11 cellular contexts compared by ENCODE assay signal in the genomic region with DNA sequence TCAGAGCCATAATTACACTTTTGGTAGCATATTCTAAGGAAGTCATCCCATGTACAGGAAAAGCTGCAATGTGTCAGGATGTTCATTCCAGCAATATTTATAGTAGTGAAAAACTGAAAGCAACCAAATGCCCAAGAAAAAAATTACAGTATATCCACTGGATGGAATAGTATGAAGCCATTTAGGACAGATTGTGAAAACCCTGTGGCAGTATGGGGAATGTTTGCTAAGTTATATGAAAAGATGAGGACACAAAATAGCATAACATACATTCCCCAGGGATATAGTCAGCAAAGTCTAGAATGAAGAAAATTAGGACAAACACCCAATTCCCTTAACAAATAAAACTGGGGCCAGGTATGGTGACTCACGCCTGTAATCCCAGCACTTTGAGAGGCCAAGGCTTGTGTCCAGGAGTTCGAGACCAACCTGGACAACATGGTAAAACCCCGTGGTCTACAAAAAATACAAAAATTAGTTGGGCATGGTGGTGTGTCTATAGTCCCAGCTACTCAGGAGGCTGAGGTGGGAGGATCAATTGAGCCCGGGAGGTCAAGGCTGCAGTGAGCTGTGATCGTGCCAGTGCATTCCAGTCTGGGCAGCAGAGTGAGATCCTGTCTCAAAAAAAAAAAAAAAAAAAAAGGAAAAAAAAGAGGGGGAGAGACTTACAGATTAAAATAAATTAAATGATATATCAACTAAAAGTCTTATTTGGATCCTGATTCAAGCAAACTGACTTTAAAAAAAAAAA. TPM values are rescaled to one million over a fixed set of nuclear protein-coding genes. Genes with fewer than 3 reads are reported as not detected.
DNase-seq lines count a peak whose midpoint lies in the region; ATAC-seq and TF ChIP-seq lines count a peak whose summit lies in the region.
"Had no signal": no experiment of that assay in that cellular context is flagged by ENCODE, and none has a peak within 500 bp of the region (broad histone marks: within the 10 kb centered on the region; RNA-seq: fewer than 3 reads in every experiment).

No MANE protein-coding gene starts in this region.

- H3K27ac ChIP-seq in PC-3 (ENCODE audit: low read length) (peak overlapping the region; percentile 72), epithelial cell of prostate (peak overlapping the region; percentile 82)

- intact Hi-C loops in Calu3 (cut with micrococcal nuclease; ENCODE audit: unreplicated experiment) (loop anchor here (1.0 to 10.0 kb wide), 13 partner anchors 19 to 487 kb away; partner anchors contain the start of genes CDC6, PSMD3, STARD3 and TOP2A), PC-3 (cut with micrococcal nuclease) (no loop called here)

- CTCF ChIA-PET in Calu3 (lab: Charles Lee) (interaction anchor here (0.6 to 109.6 kb wide), 52 partner anchors 3 to 765 kb away, joined by 3 to 8195 read pairs (median 10); partner anchors contain the start of genes CSF3, ERBB2, GRB7 and GSDMA), PC-3 (lab: Charles Lee) (no interaction called here)

- peak overlapping the region; percentile 74 for H3K4me3 Mint-ChIP-seq in Calu3 (ENCODE audit: low read depth, unreplicated experiment)

- peak overlapping the region; percentile 97 for H3K4me2 ChIP-seq in PC-3 (ENCODE audit: low read length)

- H3K4me3 ChIP-seq in PC-3 (ENCODE audit: low read length) (peak overlapping the region; percentile 22; the same call in 1 of the 2 replicates), retinal pigment epithelial cell (ENCODE audit: low read length) (no peak overlapping the region)

- H3K9me3 ChIP-seq in PC-3 (ENCODE audit: low read length) = no peaks in the 10 kb centered on the region

- peaks cover 17% of the 10 kb centered on the region for H3K27me3 Mint-ChIP-seq in Calu3 (ENCODE audit: unreplicated experiment)
- H3K27me3 Mint-ChIP-seq: naive B cell had no signal

- H3K27me3 ChIP-seq in PC-3 (ENCODE audit: low read length) = no peaks in the 10 kb centered on the region

- H3K4me1 Mint-ChIP-seq in Calu3 (ENCODE audit: low read depth, unreplicated experiment) = peaks cover 50% of the 10 kb centered on the region

- BruUV-seq in Calu3 (replicated peaks; lab: Mats Ljungman, UMichigan) = no TSS peak
- no TSS peak for BruUV-seq in PC-3 (replicated peaks; lab: Mats Ljungman, UMichigan)

- no peaks in the 10 kb centered on the region for H3K9me2 ChIP-seq in PC-3 (replicated peaks; ENCODE audit: low read length)

- peak; percentile 94 for DNase-seq in Calu3
- DNase-seq in PC-3 = peak; percentile 80
- DNase-seq in epithelial cell of prostate (ENCODE audit: low read depth, low spot score) = no peak
- peak; percentile 37 for DNase-seq in retinal pigment epithelial cell (ENCODE audit: low read depth)
- DNase-seq in amygdala (lab: John Stamatoyannopoulos, UW) = no peak
- DNase-seq in GM20000 (ENCODE audit: low spot score) = no peak
- no peak for DNase-seq in T-helper 9 cell
- DNase-seq: activated T-cell treated with anti-CD3 and anti-CD28 coated beads for 4 hours, naive B cell, NCI-H1694 treated with DMSO at 0.1 percent for 48 hours had no signal

- POLR2A ChIA-PET in PC-3 (lab: Charles Lee; ENCODE audit: unreplicated experiment) = interaction anchor here (0.6 kb wide), 1 partner anchor 730 kb away, joined by 3 read pairs; the partner anchor contains the start of gene RPL19

- H3K36me3 Mint-ChIP-seq in Calu3 (ENCODE audit: insufficient read depth, unreplicated experiment) = peaks cover 49% of the 10 kb centered on the region
- H3K36me3 Mint-ChIP-seq: naive B cell had no signal

- no peak for TF ChIP-seq CTCF in Calu3 (IDR thresholded peaks at IDR 0.05; ENCODE audit: unreplicated experiment)
- no peak for TF ChIP-seq CTCF in PC-3 (conservative IDR thresholded peaks at IDR 0.05; ENCODE audit: low read depth, low read length)
- no peak for TF ChIP-seq CTCF in retinal pigment epithelial cell (conservative IDR thresholded peaks at IDR 0.05; ENCODE audit: low read depth, low read length)
- no peak for TF ChIP-seq CTCF in GM20000 (IDR thresholded peaks at IDR 0.05; ENCODE audit: extremely low read depth, missing control alignments)

- H3F3A ChIP-seq in PC-3 (ENCODE audit: low read length, unreplicated experiment) = peaks cover 4% of the 10 kb centered on the region

- H3K4me1 ChIP-seq in PC-3 (ENCODE audit: insufficient read depth, low read length) = peaks cover 33% of the 10 kb centered on the region

- H3K27ac Mint-ChIP-seq in Calu3 (ENCODE audit: unreplicated experiment) = peak overlapping the region; percentile 66

- no peak overlapping the region for H3K9ac ChIP-seq in PC-3 (ENCODE audit: low read length)

- ATAC-seq in PC-3 (peak; percentile 52), HG03175 (IDR thresholded peaks at IDR 0.05; ENCODE audit: unreplicated experiment) (no peak)

- no peaks in the 10 kb centered on the region for H4K20me1 ChIP-seq in PC-3 (ENCODE audit: low read length)

- H3K9me3 Mint-ChIP-seq in Calu3 (ENCODE audit: low read depth, unreplicated experiment) = no peaks in the 10 kb centered on the region
- H3K9me3 Mint-ChIP-seq: naive B cell had no signal

- H2AFZ ChIP-seq in PC-3 (ENCODE audit: low read length) = no peak overlapping the region

- H3K79me2 ChIP-seq in PC-3 (ENCODE audit: low read length) = peaks cover 25% of the 10 kb centered on the region

- no peaks in the 10 kb centered on the region for H3K36me3 ChIP-seq in PC-3 (ENCODE audit: low read depth, low read length)

RNA-seq across cellular contexts. Expression of gene LRRC3C, which starts 2.3 kb away (rescaled TPM):
- total RNA-seq in Calu3 (2022) (not detected in 2 replicates), PC-3 (2014; rRNA removed) (not detected in 2 replicates)

RNA-seq across cellular contexts. Expression of gene ORMDL3, which starts 2.4 kb away (rescaled TPM):
- 1,738 and 1,968 TPM in 2 replicates for total RNA-seq in Calu3 (2022)
- total RNA-seq in PC-3 (2014; rRNA removed) = 27.0 and 27.4 TPM in 2 replicates

RNA-seq across cellular contexts. Expression of gene GSDMB, which starts 11.4 kb away (rescaled TPM):
- total RNA-seq in Calu3 (2022) = 711 and 1,257 TPM in 2 replicates
- 3.8 and 4.8 TPM in 2 replicates for total RNA-seq in PC-3 (2014; rRNA removed)

RNA-seq across cellular contexts. Expression of gene GSDMA, which starts 33.0 kb away (rescaled TPM):
- 0.33 and 1.9 TPM in 2 replicates for total RNA-seq in Calu3 (2022)
- total RNA-seq in PC-3 (2014; rRNA removed) = not detected in 2 replicates

RNA-seq across cellular contexts. Expression of gene PSMD3, which starts 50.8 kb away (rescaled TPM):
- total RNA-seq in Calu3 (2022) (2,152 and 2,179 TPM in 2 replicates), PC-3 (2014; rRNA removed) (267 and 338 TPM in 2 replicates)

Comparison
In these comparisons a context has a peak if more than half of its experiments do, and no peak if none do; other contexts are left out.
1. DNase-seq: peak in Calu3 (single experiment), PC-3 (single experiment) and retinal pigment epithelial cell (single experiment); none in epithelial cell of prostate (single experiment), amygdala (0 of 56), GM20000 (single experiment) and T-helper 9 cell (single experiment).
2. RNA of gene ORMDL3, which starts 2.4 kb away (total RNA-seq): 1,738 to 1,968 TPM in Calu3; 27.0 to 27.4 TPM in PC-3; every median in the first group is over 10 times any median in the second.
3. RNA of gene GSDMB, which starts 11.4 kb away (total RNA-seq): 711 to 1,257 TPM in Calu3; 3.8 to 4.8 TPM in PC-3; every median in the first group is over 100 times any median in the second.